Comparison of ENCODE assay signal across 7 cellular contexts in genomic region chr18:54269924-54270844, GRCh38.
DNase-seq lines count a peak whose midpoint lies in the region; TF ChIP-seq lines count a peak whose summit lies in the region.

No MANE protein-coding gene starts in this region.

- H3K79me2 ChIP-seq in Loucy (ENCODE audit: insufficient read depth, low read length), result no peaks in the 10 kb centered on the region

- DNase-seq in HCEC 1CT, result peak; percentile 50
- DNase-seq in T-helper 9 cell, result peak; percentile 22
- DNase-seq in central memory CD4-positive, alpha-beta T cell, result peak; percentile 28
- peak; percentile 63 for DNase-seq in stimulated activated CD4-positive, alpha-beta T cell treated with anti-CD3 and anti-CD28 coated beads, Interleukin-4, amount 100 ng/mL, for 24 hours

- no peaks in the 10 kb centered on the region for H3K9me2 ChIP-seq in Loucy (replicated peaks; ENCODE audit: low read depth, low read length)

- H3K4me3 ChIP-seq in Loucy (ENCODE audit: low read length, poor library complexity, severe bottlenecking), result peak overlapping the region; percentile 81

- H2AFZ ChIP-seq in Loucy (ENCODE audit: low read length), result peak overlapping the region; percentile 76

- H3K4me1 ChIP-seq in Loucy (ENCODE audit: insufficient read depth, low read length, poor library complexity, severe bottlenecking), result peaks cover 18% of the 10 kb centered on the region

- H4K20me1 ChIP-seq in Loucy (ENCODE audit: insufficient read depth, low read length, poor library complexity, severe bottlenecking), result no peaks in the 10 kb centered on the region

- H3K27me3 ChIP-seq in Loucy (ENCODE audit: insufficient read depth, low read length, poor library complexity, severe bottlenecking) (no peaks in the 10 kb centered on the region), layer of hippocampus (ENCODE audit: control insufficient read depth, insufficient read depth, low read length) (no peaks in the 10 kb centered on the region)

- peak overlapping the region; percentile 77 for H3K27ac ChIP-seq in layer of hippocampus (ENCODE audit: low read depth, low read length)

- no peaks in the 10 kb centered on the region for H3F3A ChIP-seq in Loucy (ENCODE audit: low read depth)

- no peaks in the 10 kb centered on the region for H3K9me3 ChIP-seq in Loucy (ENCODE audit: insufficient read depth, low read depth, low read length)

- H3K4me2 ChIP-seq in Loucy (ENCODE audit: low read depth, low read length, poor library complexity, severe bottlenecking), result peak overlapping the region; percentile 86

- peak overlapping the region; percentile 87 for H3K9ac ChIP-seq in Loucy (ENCODE audit: low read depth, low read length, poor library complexity, severe bottlenecking)

- H3K36me3 ChIP-seq in Loucy (ENCODE audit: insufficient read depth, low read length), result no peaks in the 10 kb centered on the region

- peak; percentile 49; the same call in 1 of the 3 replicates for TF ChIP-seq CTCF in GM12872 (IDR thresholded peaks at IDR 0.05; ENCODE audit: insufficient read depth, low read depth, low read length)
- peak; percentile 73 for TF ChIP-seq CTCF in Loucy (conservative IDR thresholded peaks at IDR 0.05; ENCODE audit: low read length)

Comparison
In these comparisons a context has a peak if more than half of its experiments do, and no peak if none do; other contexts are left out.
1. Peak in every context shown above with its lines: DNase-seq, H3K4me3 ChIP-seq and H3K27ac ChIP-seq.